8 cellular contexts compared by ENCODE assay signal in genomic region chr1:168112673-168113305, GRCh38. TPM values are rescaled to one million over a fixed set of nuclear protein-coding genes. Genes with fewer than 3 reads are reported as not detected.
DNase-seq lines count a peak whose midpoint lies in the region; ATAC-seq, FAIRE-seq and TF ChIP-seq lines count a peak whose summit lies in the region.

No MANE protein-coding gene starts in this region.

- TF ChIP-seq CTCF in HFF-Myc (IDR thresholded peaks at IDR 0.05; ENCODE audit: low read depth, low read length, missing control alignments), result no peak
- no peak for TF ChIP-seq CTCF in RWPE1 (conservative IDR thresholded peaks at IDR 0.05; ENCODE audit: low read depth)
- TF ChIP-seq CTCF in choroid plexus epithelial cell (conservative IDR thresholded peaks at IDR 0.05; ENCODE audit: low read depth, low read length), result no peak
- TF ChIP-seq CTCF in D721Med (IDR thresholded peaks at IDR 0.05; ENCODE audit: insufficient read depth, missing control alignments), result no peak

- FAIRE-seq in D721Med (lab: Jason Lieb, UNC), result no peak

- no peak overlapping the region for H3K4me3 Mint-ChIP-seq in natural killer cell treated with Interleukin-12 subunit alpha and Interleukin-12 subunit beta and Interleukin-15 and Interleukin-18, amount 100 ng/mL, for 72 hours

- H3K36me3 Mint-ChIP-seq in natural killer cell treated with Interleukin-12 subunit alpha and Interleukin-12 subunit beta and Interleukin-15 and Interleukin-18, amount 100 ng/mL, for 72 hours, result no peaks in the 10 kb centered on the region

- no peak for ATAC-seq in HG03521 (IDR thresholded peaks at IDR 0.05; ENCODE audit: unreplicated experiment)
- ATAC-seq in natural killer cell treated with Interleukin-12 subunit alpha and Interleukin-12 subunit beta and Interleukin-15 and Interleukin-18, amount 100 ng/mL, for 72 hours, result no peak

- no peak overlapping the region for H3K4me3 ChIP-seq in HFF-Myc (replicated peaks; ENCODE audit: low read depth, low read length)
- H3K4me3 ChIP-seq in choroid plexus epithelial cell (ENCODE audit: low read depth, low read length), result no peak overlapping the region

- H3K27ac Mint-ChIP-seq in natural killer cell treated with Interleukin-12 subunit alpha and Interleukin-12 subunit beta and Interleukin-15 and Interleukin-18, amount 100 ng/mL, for 72 hours, result no peak overlapping the region

- H3K4me1 Mint-ChIP-seq in natural killer cell treated with Interleukin-12 subunit alpha and Interleukin-12 subunit beta and Interleukin-15 and Interleukin-18, amount 100 ng/mL, for 72 hours (ENCODE audit: low read depth in 2 of 2), result no peaks in the 10 kb centered on the region

- in situ Hi-C loops in ACHN (cut with HindIII; ENCODE audit: low pct_ligation_motif_present, low pct_unique_long_range_greater_than_20kb, low sequenced_read_pairs), result no loop called here

- H3K27me3 Mint-ChIP-seq in natural killer cell treated with Interleukin-12 subunit alpha and Interleukin-12 subunit beta and Interleukin-15 and Interleukin-18, amount 100 ng/mL, for 72 hours, result peaks cover 2 to 4% of the 10 kb centered on the region in 2 donors

- no peaks in the 10 kb centered on the region for H3K9me3 Mint-ChIP-seq in natural killer cell treated with Interleukin-12 subunit alpha and Interleukin-12 subunit beta and Interleukin-15 and Interleukin-18, amount 100 ng/mL, for 72 hours

- CTCF ChIA-PET in RWPE1 (lab: Yijun Ruan, JAX), result interaction anchor here (0.5 kb wide), 1 partner anchor 59 kb away, joined by 3 read pairs; no protein-coding TSS in a partner anchor

- DNase-seq in ACHN (peak; percentile 80), HFF-Myc (ENCODE audit: extremely low read depth, low read depth) (peak; percentile 22), RWPE1 (ENCODE audit: low spot score) (peak; percentile 96), choroid plexus epithelial cell (ENCODE audit: low read depth) (peak; percentile 83), D721Med (ENCODE audit: insufficient read length, low spot score) (no peak)
- DNase-seq in stimulated activated CD4-positive, alpha-beta T cell treated with anti-CD3 and anti-CD28 coated beads, Interleukin-15, amount 100 ng/mL, for 48 hours (ENCODE audit: low read depth in 2 of 2), result peak; percentile 50 to 54
- DNase-seq in natural killer cell treated with Interleukin-12 subunit alpha and Interleukin-12 subunit beta and Interleukin-15 and Interleukin-18, amount 100 ng/mL, for 72 hours (ENCODE audit: low spot score), result no peak

- H3K27ac ChIP-seq in RWPE1, result peak overlapping the region; percentile 95

- POLR2A ChIA-PET in RWPE1 (lab: Yijun Ruan, JAX; ENCODE audit: low non-redundant PET), result no interaction called here

RNA-seq across cellular contexts. Expression of gene GPR161, which starts 23.9 kb away (rescaled TPM):
- total RNA-seq in natural killer cell treated with Interleukin-12 subunit alpha and Interleukin-12 subunit beta and Interleukin-15 and Interleukin-18, amount 100 ng/mL, for 72 hours, result under 1 TPM; 0.05 to 0.42 TPM

Comparison
In these comparisons a context has a peak if more than half of its experiments do, and no peak if none do; other contexts are left out.
1. DNase-seq: peak in ACHN (single experiment), HFF-Myc (single experiment), RWPE1 (single experiment), choroid plexus epithelial cell (single experiment) and stimulated activated CD4-positive, alpha-beta T cell treated with anti-CD3 and anti-CD28 coated beads, Interleukin-15, amount 100 ng/mL, for 48 hours (2 of 2); none in D721Med (single experiment) and natural killer cell treated with Interleukin-12 subunit alpha and Interleukin-12 subunit beta and Interleukin-15 and Interleukin-18, amount 100 ng/mL, for 72 hours (single experiment).